1 cellular context compared by ENCODE assay signal in the genomic region with DNA sequence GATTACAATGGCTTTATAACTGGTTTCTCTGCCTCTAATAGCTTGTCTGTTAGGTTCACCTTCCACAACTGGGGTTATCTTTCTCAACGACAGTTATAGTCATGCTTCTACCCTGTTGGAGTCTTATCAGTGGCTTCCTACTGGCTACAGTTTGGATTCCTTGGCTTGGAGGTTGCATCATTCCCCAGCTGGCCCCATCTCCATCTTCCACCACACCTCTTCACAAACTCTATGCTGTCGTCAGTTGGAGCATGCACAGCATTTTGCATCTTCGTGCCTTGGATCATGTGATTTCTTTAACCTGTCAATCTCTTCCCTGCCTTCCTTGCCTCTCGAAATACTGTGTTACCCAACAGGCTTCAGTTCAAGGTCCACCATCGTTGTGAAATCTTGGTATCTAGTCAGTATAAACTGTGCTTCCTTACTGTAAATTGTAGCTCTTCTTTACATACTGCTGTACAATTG.
TF ChIP-seq lines count a peak whose summit lies in the region.

No MANE protein-coding gene starts in this region.

TF ChIP-seq in K562, 482 proteins besides CTCF, POLR2A, EP300 and RAD21 (continued from another document and continues in another):
- TF ChIP-seq, protein P1, sequence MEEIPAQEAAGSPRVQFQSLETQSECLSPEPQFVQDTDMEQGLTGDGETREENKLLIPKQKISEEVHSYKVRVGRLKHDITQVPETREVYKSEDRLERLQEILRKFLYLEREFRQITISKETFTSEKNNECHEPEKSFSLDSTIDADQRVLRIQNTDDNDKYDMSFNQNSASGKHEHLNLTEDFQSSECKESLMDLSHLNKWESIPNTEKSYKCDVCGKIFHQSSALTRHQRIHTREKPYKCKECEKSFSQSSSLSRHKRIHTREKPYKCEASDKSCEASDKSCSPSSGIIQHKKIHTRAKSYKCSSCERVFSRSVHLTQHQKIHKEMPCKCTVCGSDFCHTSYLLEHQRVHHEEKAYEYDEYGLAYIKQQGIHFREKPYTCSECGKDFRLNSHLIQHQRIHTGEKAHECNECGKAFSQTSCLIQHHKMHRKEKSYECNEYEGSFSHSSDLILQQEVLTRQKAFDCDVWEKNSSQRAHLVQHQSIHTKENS (CRISPR knock-in tag; IDR thresholded peaks at IDR 0.05) = no peak
- no peak for TF ChIP-seq ZBED1 (IDR thresholded peaks at IDR 0.05)
- no peak for TF ChIP-seq KAT8 (IDR thresholded peaks at IDR 0.05; ENCODE audit: low read depth)
- TF ChIP-seq, protein P2, sequence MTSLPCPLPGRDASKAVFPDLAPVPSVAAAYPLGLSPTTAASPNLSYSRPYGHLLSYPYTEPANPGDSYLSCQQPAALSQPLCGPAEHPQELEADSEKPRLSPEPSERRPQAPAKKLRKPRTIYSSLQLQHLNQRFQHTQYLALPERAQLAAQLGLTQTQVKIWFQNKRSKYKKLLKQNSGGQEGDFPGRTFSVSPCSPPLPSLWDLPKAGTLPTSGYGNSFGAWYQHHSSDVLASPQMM (CRISPR knock-in tag; IDR thresholded peaks at IDR 0.05) = no peak
- TF ChIP-seq ZKSCAN8 (CRISPR knock-in tag; IDR thresholded peaks at IDR 0.05) = peak; percentile 56; the same call in 1 of the 2 replicates
- TF ChIP-seq, protein P3, sequence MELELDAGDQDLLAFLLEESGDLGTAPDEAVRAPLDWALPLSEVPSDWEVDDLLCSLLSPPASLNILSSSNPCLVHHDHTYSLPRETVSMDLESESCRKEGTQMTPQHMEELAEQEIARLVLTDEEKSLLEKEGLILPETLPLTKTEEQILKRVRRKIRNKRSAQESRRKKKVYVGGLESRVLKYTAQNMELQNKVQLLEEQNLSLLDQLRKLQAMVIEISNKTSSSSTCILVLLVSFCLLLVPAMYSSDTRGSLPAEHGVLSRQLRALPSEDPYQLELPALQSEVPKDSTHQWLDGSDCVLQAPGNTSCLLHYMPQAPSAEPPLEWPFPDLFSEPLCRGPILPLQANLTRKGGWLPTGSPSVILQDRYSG (tag; conservative IDR thresholded peaks at IDR 0.05; ENCODE audit: low read depth) = no peak
- TF ChIP-seq, protein P4, sequence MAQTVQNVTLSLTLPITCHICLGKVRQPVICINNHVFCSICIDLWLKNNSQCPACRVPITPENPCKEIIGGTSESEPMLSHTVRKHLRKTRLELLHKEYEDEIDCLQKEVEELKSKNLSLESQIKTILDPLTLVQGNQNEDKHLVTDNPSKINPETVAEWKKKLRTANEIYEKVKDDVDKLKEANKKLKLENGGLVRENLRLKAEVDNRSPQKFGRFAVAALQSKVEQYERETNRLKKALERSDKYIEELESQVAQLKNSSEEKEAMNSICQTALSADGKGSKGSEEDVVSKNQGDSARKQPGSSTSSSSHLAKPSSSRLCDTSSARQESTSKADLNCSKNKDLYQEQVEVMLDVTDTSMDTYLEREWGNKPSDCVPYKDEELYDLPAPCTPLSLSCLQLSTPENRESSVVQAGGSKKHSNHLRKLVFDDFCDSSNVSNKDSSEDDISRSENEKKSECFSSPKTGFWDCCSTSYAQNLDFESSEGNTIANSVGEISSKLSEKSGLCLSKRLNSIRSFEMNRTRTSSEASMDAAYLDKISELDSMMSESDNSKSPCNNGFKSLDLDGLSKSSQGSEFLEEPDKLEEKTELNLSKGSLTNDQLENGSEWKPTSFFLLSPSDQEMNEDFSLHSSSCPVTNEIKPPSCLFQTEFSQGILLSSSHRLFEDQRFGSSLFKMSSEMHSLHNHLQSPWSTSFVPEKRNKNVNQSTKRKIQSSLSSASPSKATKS (CRISPR knock-in tag; IDR thresholded peaks at IDR 0.05) = no peak
- no peak for TF ChIP-seq ZNF436 (CRISPR knock-in tag; IDR thresholded peaks at IDR 0.05)
- TF ChIP-seq SRSF7 (optimal IDR thresholded peaks at IDR 0.05; ENCODE audit: low read depth, low read length) = no peak
- no peak for TF ChIP-seq C11orf30 (IDR thresholded peaks at IDR 0.05; ENCODE audit: low read depth)
- no peak for TF ChIP-seq ZNF217 (CRISPR knock-in tag; IDR thresholded peaks at IDR 0.05)
- peak; percentile 55; the same call in 1 of the 2 replicates for TF ChIP-seq PML (IDR thresholded peaks at IDR 0.05; ENCODE audit: low read length)
- TF ChIP-seq SOX6 (IDR thresholded peaks at IDR 0.05) = peak; percentile 57; the same call in 1 of the 2 replicates
- TF ChIP-seq ELF2 (CRISPR knock-in tag; IDR thresholded peaks at IDR 0.05) = no peak
- TF ChIP-seq, protein P5, sequence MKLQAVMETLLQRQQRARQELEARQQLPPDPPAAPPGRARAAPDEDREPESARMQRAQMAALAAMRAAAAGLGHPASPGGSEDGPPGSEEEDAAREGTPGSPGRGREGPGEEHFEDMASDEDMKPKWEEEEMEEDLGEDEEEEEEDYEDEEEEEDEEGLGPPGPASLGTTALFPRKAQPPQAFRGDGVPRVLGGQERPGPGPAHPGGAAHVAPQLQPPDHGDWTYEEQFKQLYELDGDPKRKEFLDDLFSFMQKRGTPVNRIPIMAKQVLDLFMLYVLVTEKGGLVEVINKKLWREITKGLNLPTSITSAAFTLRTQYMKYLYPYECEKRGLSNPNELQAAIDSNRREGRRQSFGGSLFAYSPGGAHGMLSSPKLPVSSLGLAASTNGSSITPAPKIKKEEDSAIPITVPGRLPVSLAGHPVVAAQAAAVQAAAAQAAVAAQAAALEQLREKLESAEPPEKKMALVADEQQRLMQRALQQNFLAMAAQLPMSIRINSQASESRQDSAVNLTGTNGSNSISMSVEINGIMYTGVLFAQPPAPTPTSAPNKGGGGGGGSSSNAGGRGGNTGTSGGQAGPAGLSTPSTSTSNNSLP (IDR thresholded peaks at IDR 0.05; ENCODE audit: borderline replicate concordance, low read depth, low read length) = no peak
- TF ChIP-seq ERF (CRISPR knock-in tag; IDR thresholded peaks at IDR 0.05) = no peak
- no peak for TF ChIP-seq SP2 (IDR thresholded peaks at IDR 0.05; ENCODE audit: extremely low read depth, low read depth, low read length, poor library complexity, severe bottlenecking)
- peak; percentile 90 for TF ChIP-seq CTBP1 (IDR thresholded peaks at IDR 0.05; ENCODE audit: borderline replicate concordance)
- no peak for TF ChIP-seq FOXK2 (conservative IDR thresholded peaks at IDR 0.05 in 1 of 2, IDR thresholded peaks at IDR 0.05 in 1 of 2; ENCODE audit: low read depth in 2 of 2)
- no peak for TF ChIP-seq CBX8 (IDR thresholded peaks at IDR 0.05; ENCODE audit: borderline replicate concordance, extremely low read depth, low read depth, low read length, poor library complexity, severe bottlenecking)
- TF ChIP-seq, protein P6, sequence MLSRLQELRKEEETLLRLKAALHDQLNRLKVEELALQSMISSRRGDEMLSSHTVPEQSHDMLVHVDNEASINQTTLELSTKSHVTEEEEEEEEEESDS (CRISPR knock-in tag; IDR thresholded peaks at IDR 0.05) = no peak
- TF ChIP-seq, protein P7, sequence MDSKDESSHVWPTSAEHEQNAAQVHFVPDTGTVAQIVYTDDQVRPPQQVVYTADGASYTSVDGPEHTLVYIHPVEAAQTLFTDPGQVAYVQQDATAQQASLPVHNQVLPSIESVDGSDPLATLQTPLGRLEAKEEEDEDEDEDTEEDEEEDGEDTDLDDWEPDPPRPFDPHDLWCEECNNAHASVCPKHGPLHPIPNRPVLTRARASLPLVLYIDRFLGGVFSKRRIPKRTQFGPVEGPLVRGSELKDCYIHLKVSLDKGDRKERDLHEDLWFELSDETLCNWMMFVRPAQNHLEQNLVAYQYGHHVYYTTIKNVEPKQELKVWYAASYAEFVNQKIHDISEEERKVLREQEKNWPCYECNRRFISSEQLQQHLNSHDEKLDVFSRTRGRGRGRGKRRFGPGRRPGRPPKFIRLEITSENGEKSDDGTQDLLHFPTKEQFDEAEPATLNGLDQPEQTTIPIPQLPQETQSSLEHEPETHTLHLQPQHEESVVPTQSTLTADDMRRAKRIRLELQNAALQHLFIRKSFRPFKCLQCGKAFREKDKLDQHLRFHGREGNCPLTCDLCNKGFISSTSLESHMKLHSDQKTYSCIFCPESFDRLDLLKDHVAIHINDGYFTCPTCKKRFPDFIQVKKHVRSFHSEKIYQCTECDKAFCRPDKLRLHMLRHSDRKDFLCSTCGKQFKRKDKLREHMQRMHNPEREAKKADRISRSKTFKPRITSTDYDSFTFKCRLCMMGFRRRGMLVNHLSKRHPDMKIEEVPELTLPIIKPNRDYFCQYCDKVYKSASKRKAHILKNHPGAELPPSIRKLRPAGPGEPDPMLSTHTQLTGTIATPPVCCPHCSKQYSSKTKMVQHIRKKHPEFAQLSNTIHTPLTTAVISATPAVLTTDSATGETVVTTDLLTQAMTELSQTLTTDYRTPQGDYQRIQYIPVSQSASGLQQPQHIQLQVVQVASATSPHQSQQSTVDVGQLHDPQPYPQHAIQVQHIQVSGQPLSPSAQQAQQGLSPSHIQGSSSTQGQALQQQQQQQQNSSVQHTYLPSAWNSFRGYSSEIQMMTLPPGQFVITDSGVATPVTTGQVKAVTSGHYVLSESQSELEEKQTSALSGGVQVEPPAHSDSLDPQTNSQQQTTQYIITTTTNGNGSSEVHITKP (IDR thresholded peaks at IDR 0.05; ENCODE audit: partially characterized antibody) = no peak
- TF ChIP-seq MYBL2 (IDR thresholded peaks at IDR 0.05; ENCODE audit: low read depth) = 0 out of 2 replicates have a peak, but pooled peaks have one; percentile 15
- no peak for TF ChIP-seq MYBL2 (CRISPR knock-in tag; IDR thresholded peaks at IDR 0.05; ENCODE audit: borderline replicate concordance)
- TF ChIP-seq FOXM1 (IDR thresholded peaks at IDR 0.05; ENCODE audit: low read depth) = no peak
- TF ChIP-seq FOXM1 (CRISPR knock-in tag; IDR thresholded peaks at IDR 0.05; ENCODE audit: low read depth) = no peak
- peak; percentile 81 for TF ChIP-seq L3MBTL2 (IDR thresholded peaks at IDR 0.05)
- TF ChIP-seq ILK (tag; IDR thresholded peaks at IDR 0.05; ENCODE audit: borderline replicate concordance, low read depth) = no peak
- TF ChIP-seq MTA2 (IDR thresholded peaks at IDR 0.05; ENCODE audit: low read depth) = no peak
- TF ChIP-seq ZNF584 (CRISPR knock-in tag; IDR thresholded peaks at IDR 0.05; ENCODE audit: low read depth) = peak; percentile 78; the same call in 1 of the 2 replicates
- TF ChIP-seq EHMT2 (IDR thresholded peaks at IDR 0.05) = peak; percentile 52; the same call in 1 of the 2 replicates
- TF ChIP-seq, protein P8, sequence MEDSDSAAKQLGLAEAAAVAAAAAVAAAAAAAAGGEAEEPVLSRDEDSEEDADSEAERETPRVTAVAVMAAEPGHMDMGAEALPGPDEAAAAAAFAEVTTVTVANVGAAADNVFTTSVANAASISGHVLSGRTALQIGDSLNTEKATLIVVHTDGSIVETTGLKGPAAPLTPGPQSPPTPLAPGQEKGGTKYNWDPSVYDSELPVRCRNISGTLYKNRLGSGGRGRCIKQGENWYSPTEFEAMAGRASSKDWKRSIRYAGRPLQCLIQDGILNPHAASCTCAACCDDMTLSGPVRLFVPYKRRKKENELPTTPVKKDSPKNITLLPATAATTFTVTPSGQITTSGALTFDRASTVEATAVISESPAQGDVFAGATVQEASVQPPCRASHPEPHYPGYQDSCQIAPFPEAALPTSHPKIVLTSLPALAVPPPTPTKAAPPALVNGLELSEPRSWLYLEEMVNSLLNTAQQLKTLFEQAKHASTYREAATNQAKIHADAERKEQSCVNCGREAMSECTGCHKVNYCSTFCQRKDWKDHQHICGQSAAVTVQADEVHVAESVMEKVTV (CRISPR knock-in tag; IDR thresholded peaks at IDR 0.05) = no peak
- no peak for TF ChIP-seq PRMT5 (CRISPR knock-in tag; IDR thresholded peaks at IDR 0.05)
- TF ChIP-seq, protein P9, sequence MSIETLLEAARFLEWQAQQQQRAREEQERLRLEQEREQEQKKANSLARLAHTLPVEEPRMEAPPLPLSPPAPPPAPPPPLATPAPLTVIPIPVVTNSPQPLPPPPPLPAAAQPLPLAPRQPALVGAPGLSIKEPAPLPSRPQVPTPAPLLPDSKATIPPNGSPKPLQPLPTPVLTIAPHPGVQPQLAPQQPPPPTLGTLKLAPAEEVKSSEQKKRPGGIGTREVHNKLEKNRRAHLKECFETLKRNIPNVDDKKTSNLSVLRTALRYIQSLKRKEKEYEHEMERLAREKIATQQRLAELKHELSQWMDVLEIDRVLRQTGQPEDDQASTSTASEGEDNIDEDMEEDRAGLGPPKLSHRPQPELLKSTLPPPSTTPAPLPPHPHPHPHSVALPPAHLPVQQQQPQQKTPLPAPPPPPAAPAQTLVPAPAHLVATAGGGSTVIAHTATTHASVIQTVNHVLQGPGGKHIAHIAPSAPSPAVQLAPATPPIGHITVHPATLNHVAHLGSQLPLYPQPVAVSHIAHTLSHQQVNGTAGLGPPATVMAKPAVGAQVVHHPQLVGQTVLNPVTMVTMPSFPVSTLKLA (conservative IDR thresholded peaks at IDR 0.05) = no peak
- TF ChIP-seq, protein P10, sequence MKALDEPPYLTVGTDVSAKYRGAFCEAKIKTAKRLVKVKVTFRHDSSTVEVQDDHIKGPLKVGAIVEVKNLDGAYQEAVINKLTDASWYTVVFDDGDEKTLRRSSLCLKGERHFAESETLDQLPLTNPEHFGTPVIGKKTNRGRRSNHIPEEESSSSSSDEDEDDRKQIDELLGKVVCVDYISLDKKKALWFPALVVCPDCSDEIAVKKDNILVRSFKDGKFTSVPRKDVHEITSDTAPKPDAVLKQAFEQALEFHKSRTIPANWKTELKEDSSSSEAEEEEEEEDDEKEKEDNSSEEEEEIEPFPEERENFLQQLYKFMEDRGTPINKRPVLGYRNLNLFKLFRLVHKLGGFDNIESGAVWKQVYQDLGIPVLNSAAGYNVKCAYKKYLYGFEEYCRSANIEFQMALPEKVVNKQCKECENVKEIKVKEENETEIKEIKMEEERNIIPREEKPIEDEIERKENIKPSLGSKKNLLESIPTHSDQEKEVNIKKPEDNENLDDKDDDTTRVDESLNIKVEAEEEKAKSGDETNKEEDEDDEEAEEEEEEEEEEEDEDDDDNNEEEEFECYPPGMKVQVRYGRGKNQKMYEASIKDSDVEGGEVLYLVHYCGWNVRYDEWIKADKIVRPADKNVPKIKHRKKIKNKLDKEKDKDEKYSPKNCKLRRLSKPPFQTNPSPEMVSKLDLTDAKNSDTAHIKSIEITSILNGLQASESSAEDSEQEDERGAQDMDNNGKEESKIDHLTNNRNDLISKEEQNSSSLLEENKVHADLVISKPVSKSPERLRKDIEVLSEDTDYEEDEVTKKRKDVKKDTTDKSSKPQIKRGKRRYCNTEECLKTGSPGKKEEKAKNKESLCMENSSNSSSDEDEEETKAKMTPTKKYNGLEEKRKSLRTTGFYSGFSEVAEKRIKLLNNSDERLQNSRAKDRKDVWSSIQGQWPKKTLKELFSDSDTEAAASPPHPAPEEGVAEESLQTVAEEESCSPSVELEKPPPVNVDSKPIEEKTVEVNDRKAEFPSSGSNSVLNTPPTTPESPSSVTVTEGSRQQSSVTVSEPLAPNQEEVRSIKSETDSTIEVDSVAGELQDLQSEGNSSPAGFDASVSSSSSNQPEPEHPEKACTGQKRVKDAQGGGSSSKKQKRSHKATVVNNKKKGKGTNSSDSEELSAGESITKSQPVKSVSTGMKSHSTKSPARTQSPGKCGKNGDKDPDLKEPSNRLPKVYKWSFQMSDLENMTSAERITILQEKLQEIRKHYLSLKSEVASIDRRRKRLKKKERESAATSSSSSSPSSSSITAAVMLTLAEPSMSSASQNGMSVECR (CRISPR knock-in tag; IDR thresholded peaks at IDR 0.05) = no peak
- TF ChIP-seq GABPB1 (CRISPR knock-in tag; IDR thresholded peaks at IDR 0.05) = no peak
- no peak for TF ChIP-seq ZNF644 (tag; IDR thresholded peaks at IDR 0.05; ENCODE audit: low read depth)
- no peak for TF ChIP-seq ZNF212 (CRISPR knock-in tag; IDR thresholded peaks at IDR 0.05)
- no peak for TF ChIP-seq YY1 (IDR thresholded peaks at IDR 0.05; ENCODE audit: borderline replicate concordance in 1 of 3, control insufficient read depth in 1 of 3, extremely low read depth in 1 of 3, insufficient read depth in 3 of 3, insufficient read length in 1 of 3, insufficient replicate concordance in 2 of 3, low read depth in 1 of 3, low read length in 2 of 3)
- TF ChIP-seq CREBBP (IDR thresholded peaks at IDR 0.05; ENCODE audit: low read depth, low read length) = no peak
- TF ChIP-seq SMC3 (conservative IDR thresholded peaks at IDR 0.05; ENCODE audit: insufficient read depth, low read depth, low read length) = no peak
- no peak for TF ChIP-seq MAFK (IDR thresholded peaks at IDR 0.05; ENCODE audit: low read length)
- peak; percentile 39; the same call in 1 of the 2 replicates for TF ChIP-seq MYC (IDR thresholded peaks at IDR 0.05; ENCODE audit: low read depth, low read length)
- no peak for TF ChIP-seq MYC (CRISPR knock-in tag; IDR thresholded peaks at IDR 0.05; ENCODE audit: borderline replicate concordance, low read depth)
